Comparison of ENCODE assay signal across 8 cellular contexts in genomic region chr11:61892085-61892370, GRCh38. TPM values are rescaled to one million over a fixed set of nuclear protein-coding genes. Genes with fewer than 3 reads are reported as not detected.
A peak's percentile ranks its signal among the peaks of the same experiment; 100 is the strongest.
DNase-seq lines count a peak whose midpoint lies in the region; ATAC-seq and TF ChIP-seq lines count a peak whose summit lies in the region.

No MANE protein-coding gene starts in this region.

- peak; percentile 42 to 46 for ATAC-seq in activated T-cell treated with anti-CD3 and anti-CD28 coated beads, Interleukin-2, amount 50 U/mL, for 4 hours
- ATAC-seq in HG03280 (IDR thresholded peaks at IDR 0.05; ENCODE audit: unreplicated experiment): no peak

- H3K27ac Mint-ChIP-seq in nephron: no peak overlapping the region

- TF ChIP-seq CTCF in LNCAP (IDR thresholded peaks at IDR 0.05) (peak; percentile 13; the same call in 1 of the 2 replicates), nephron (IDR thresholded peaks at IDR 0.05; ENCODE audit: unreplicated experiment in 3 of 3) (no peak)

- H3K9me3 Mint-ChIP-seq in activated T-cell treated with anti-CD3 and anti-CD28 coated beads, Interleukin-2, amount 50 U/mL, for 4 hours: no peaks in the 10 kb centered on the region
- no peaks in the 10 kb centered on the region for H3K9me3 Mint-ChIP-seq in nephron

- no peaks in the 10 kb centered on the region for H3K27me3 Mint-ChIP-seq in activated T-cell treated with anti-CD3 and anti-CD28 coated beads, Interleukin-2, amount 50 U/mL, for 4 hours (ENCODE audit: low read depth)
- H3K27me3 Mint-ChIP-seq in nephron (ENCODE audit: low read depth): peaks cover 7% of the 10 kb centered on the region

- peaks cover 5% of the 10 kb centered on the region for H3K4me1 Mint-ChIP-seq in activated T-cell treated with anti-CD3 and anti-CD28 coated beads, Interleukin-2, amount 50 U/mL, for 4 hours (ENCODE audit: low read depth)
- H3K4me1 Mint-ChIP-seq in nephron: peaks cover 9% of the 10 kb centered on the region

- H3K4me3 Mint-ChIP-seq in activated T-cell treated with anti-CD3 and anti-CD28 coated beads, Interleukin-2, amount 50 U/mL, for 4 hours: peak overlapping the region; percentile 73
- H3K4me3 Mint-ChIP-seq in nephron: peak overlapping the region; percentile 77 to 89 (median 86)

- no peak for DNase-seq in activated T-cell treated with anti-CD3 and anti-CD28 coated beads, Interleukin-2, amount 50 U/mL, for 4 hours
- no peak for DNase-seq in activated T-cell treated with anti-CD3 and anti-CD28 coated beads, Interleukin-2, amount 50 U/mL, for 1 hour
- no peak for DNase-seq in HT-29 (ENCODE audit: low spot score)
- DNase-seq in globus pallidus (ENCODE audit: low spot score): no peak

- H3K27ac ChIP-seq in cingulate gyrus (ENCODE audit: low read depth, low read length): peak overlapping the region; percentile 88

- no peaks in the 10 kb centered on the region for H3K36me3 Mint-ChIP-seq in activated T-cell treated with anti-CD3 and anti-CD28 coated beads, Interleukin-2, amount 50 U/mL, for 4 hours (ENCODE audit: insufficient read depth)
- H3K36me3 Mint-ChIP-seq in nephron (ENCODE audit: low read depth): no peaks in the 10 kb centered on the region

RNA-seq across cellular contexts. Expression of gene FADS3, which starts 0.7 kb away (rescaled TPM):
- 1 to 10 TPM; 2.6 to 4.1 (median 2.8) TPM for total RNA-seq in activated T-cell treated with anti-CD3 and anti-CD28 coated beads, Interleukin-2, amount 50 U/mL, for 4 hours
- 42.2 and 44.0 TPM in 2 replicates for total RNA-seq in HT-29 (2014; rRNA removed; shearing (Covaris generic))

RNA-seq across cellular contexts. Expression of gene RAB3IL1, which starts 25.3 kb away (rescaled TPM):
- total RNA-seq in activated T-cell treated with anti-CD3 and anti-CD28 coated beads, Interleukin-2, amount 50 U/mL, for 4 hours: 1 to 10 TPM in 1 of 3 donors, under 1 TPM in 1, not detected in 1; 0.15 to 1.4 TPM
- total RNA-seq in HT-29 (2014; rRNA removed; shearing (Covaris generic)): 1.6 TPM in 1 of 2 replicates, not detected in the other

RNA-seq across cellular contexts. Expression of gene BEST1, which starts 58.1 kb away (rescaled TPM):
- total RNA-seq in activated T-cell treated with anti-CD3 and anti-CD28 coated beads, Interleukin-2, amount 50 U/mL, for 4 hours: not detected
- total RNA-seq in HT-29 (2014; rRNA removed; shearing (Covaris generic)): 0.46 TPM in 1 of 2 replicates, not detected in the other
